In genomic region chr11:132028380-132029240, GRCh38 we compare ENCODE assay signal across 8 cellular contexts.
DNase-seq lines count a peak whose midpoint lies in the region; ATAC-seq, FAIRE-seq and TF ChIP-seq lines count a peak whose summit lies in the region.

No MANE protein-coding gene starts in this region.

- ATAC-seq in GM21423 (IDR thresholded peaks at IDR 0.05; ENCODE audit: unreplicated experiment) (no peak), HG03196 (IDR thresholded peaks at IDR 0.05; ENCODE audit: unreplicated experiment) (no peak)

- H3K4me1 Mint-ChIP-seq in astrocyte (ENCODE audit: low read depth, unreplicated experiment) = peaks cover 69% of the 10 kb centered on the region

- no peak overlapping the region for H3K27ac Mint-ChIP-seq in astrocyte (ENCODE audit: unreplicated experiment)

- H3K27ac ChIP-seq in A673 (ENCODE audit: low read depth, low read length, poor library complexity, severe bottlenecking) = peak overlapping the region; percentile 60
- no peak overlapping the region for H3K27ac ChIP-seq in astrocyte (ENCODE audit: low read depth, low read length)
- H3K27ac ChIP-seq in testis = no peak overlapping the region

- no peaks in the 10 kb centered on the region for H3K36me3 ChIP-seq in A673 (ENCODE audit: insufficient read depth, low read length, poor library complexity, severe bottlenecking)
- no peaks in the 10 kb centered on the region for H3K36me3 ChIP-seq in astrocyte (ENCODE audit: insufficient read depth, low read length)
- no peaks in the 10 kb centered on the region for H3K36me3 ChIP-seq in testis (ENCODE audit: low read depth, missing control alignments)

- peak; percentile 90 for DNase-seq in A673 (ENCODE audit: low spot score)
- DNase-seq in HPDE6-E6E7 (ENCODE audit: extremely low spot score) = peak; percentile 53
- DNase-seq in astrocyte (ENCODE audit: low read depth) = no peak
- DNase-seq in kidney glomerular epithelial cell (lab: John Stamatoyannopoulos, UW) = peak; percentile 43
- DNase-seq in testis = no peak

- peaks cover 3% of the 10 kb centered on the region for H3K36me3 Mint-ChIP-seq in astrocyte (ENCODE audit: low read depth, unreplicated experiment)

- FAIRE-seq in astrocyte (lab: Jason Lieb, UNC) = no peak

- BruUV-seq in A673 (replicated peaks; lab: Mats Ljungman, UMichigan) = no TSS peak

- intact Hi-C loops in A673 (cut with micrococcal nuclease; ENCODE audit: unreplicated experiment) = loop anchor here (1.0 to 5.0 kb wide), 3 partner anchors 114 to 331 kb away; no protein-coding TSS in a partner anchor
- intact Hi-C loops in testis (cut with DNase I; ENCODE audit: low total_unique reads) = no loop called here

- no peak overlapping the region for H3K9ac ChIP-seq in astrocyte (ENCODE audit: low read length)

- no peaks in the 10 kb centered on the region for H3K27me3 ChIP-seq in A673 (replicated peaks; ENCODE audit: insufficient read depth, low read depth, low read length, poor library complexity)
- H3K27me3 ChIP-seq in astrocyte (ENCODE audit: insufficient read depth, low read length) = no peaks in the 10 kb centered on the region
- H3K27me3 ChIP-seq in testis = no peaks in the 10 kb centered on the region

- TF ChIP-seq CTCF in A673 (conservative IDR thresholded peaks at IDR 0.05; ENCODE audit: low read depth, low read length) = peak; percentile 78
- TF ChIP-seq CTCF in GM12875 (IDR thresholded peaks at IDR 0.05; ENCODE audit: borderline replicate concordance, insufficient read depth, low read depth, low read length) = peak; percentile 59
- peak; percentile 59 for TF ChIP-seq CTCF in astrocyte (IDR thresholded peaks at IDR 0.05; ENCODE audit: insufficient read depth, low read depth, low read length)
- TF ChIP-seq CTCF in testis (IDR thresholded peaks at IDR 0.05) = peak in 1 of 3 experiments; percentile 34

- no peak overlapping the region for H3K4me2 ChIP-seq in astrocyte (ENCODE audit: low read length)

- H3K79me2 ChIP-seq in astrocyte (ENCODE audit: insufficient read depth, low read length) = peaks cover 89% of the 10 kb centered on the region

- POLR2A ChIA-PET in A673 (lab: Charles Lee; ENCODE audit: low non-redundant PET) = no interaction called here

- H3K4me1 ChIP-seq in A673 (ENCODE audit: insufficient read depth, low read length, poor library complexity, severe bottlenecking) (peaks cover 54% of the 10 kb centered on the region), astrocyte (ENCODE audit: insufficient read depth, low read length) (peaks cover 39% of the 10 kb centered on the region), testis (no peaks in the 10 kb centered on the region)

- H3K27me3 Mint-ChIP-seq in astrocyte (ENCODE audit: low read depth, unreplicated experiment) = no peaks in the 10 kb centered on the region

- TF ChIP-seq POLR2A in testis (IDR thresholded peaks at IDR 0.05) = no peak

- H3K9me3 Mint-ChIP-seq in astrocyte (ENCODE audit: unreplicated experiment) = peaks cover 2% of the 10 kb centered on the region

- peaks cover 3% of the 10 kb centered on the region for H4K20me1 ChIP-seq in astrocyte (ENCODE audit: insufficient read depth, low read length)

- H3K4me3 ChIP-seq in A673 (ENCODE audit: low read depth, low read length, poor library complexity, severe bottlenecking) (no peak overlapping the region), GM12875 (ENCODE audit: low read depth, low read length) (no peak overlapping the region), astrocyte (ENCODE audit: insufficient read depth, low read depth, low read length) (no peak overlapping the region), testis (no peak overlapping the region)

- CTCF ChIA-PET in A673 (lab: Charles Lee) = interaction anchor here (0.7 to 1.2 kb wide), 3 partner anchors 116 to 341 kb away, joined by 3 to 4 read pairs (median 3); no protein-coding TSS in a partner anchor

- H3K9me3 ChIP-seq in A673 (ENCODE audit: low read depth, low read length, poor library complexity, severe bottlenecking) (no peaks in the 10 kb centered on the region), astrocyte (ENCODE audit: insufficient read depth, low read depth, low read length) (no peaks in the 10 kb centered on the region), testis (no peaks in the 10 kb centered on the region)

- 81 to 86% methylated on average over 4 of the region's 4 CpGs for WGBS in testis, 2 donors

- H2AFZ ChIP-seq in astrocyte (ENCODE audit: low read depth, low read length) = no peak overlapping the region

- H3K4me3 Mint-ChIP-seq in astrocyte (ENCODE audit: unreplicated experiment) = no peak overlapping the region

Comparison
In these comparisons a context has a peak if more than half of its experiments do, and no peak if none do; other contexts are left out.
1. DNase-seq: peak in A673 (single experiment), HPDE6-E6E7 (single experiment) and kidney glomerular epithelial cell (single experiment); none in astrocyte (single experiment) and testis (single experiment).